1 cellular context compared by ENCODE assay signal in genomic region chr7:148698397-148699023, GRCh38.
TF ChIP-seq lines count a peak whose summit lies in the region.

CUL1 (plus strand) TSS chr7:148698903; CDS start chr7:148730123, 31,220 bp downstream.

TF ChIP-seq in K562, 482 proteins besides CTCF, POLR2A, EP300 and RAD21 (continued from another document and continues in another):
- TF ChIP-seq ARID4B (CRISPR knock-in tag; IDR thresholded peaks at IDR 0.05) (peak; percentile 43; the same call in 1 of the 2 replicates), NCOA1 (IDR thresholded peaks at IDR 0.05; ENCODE audit: low read depth) (no peak), HDAC8 (tag; IDR thresholded peaks at IDR 0.05) (0 out of 2 replicates have a peak, but pooled peaks have one; percentile 30), JUN (IDR thresholded peaks at IDR 0.05; ENCODE audit: borderline replicate concordance, low read depth, low read length) (no peak), JUN (CRISPR knock-in tag; IDR thresholded peaks at IDR 0.05; ENCODE audit: borderline replicate concordance) (peak; percentile 94; the same call in 1 of the 2 replicates), ZNF507 (tag; conservative IDR thresholded peaks at IDR 0.05) (no peak), ATF1 (CRISPR knock-in tag; IDR thresholded peaks at IDR 0.05) (no peak; the same call in 1 of the 2 replicates), ATF1 (tag; IDR thresholded peaks at IDR 0.05) (peak; percentile 55), KLF16 (IDR thresholded peaks at IDR 0.05) (0 out of 2 replicates have a peak, but pooled peaks have one; percentile 8), NEUROD1 (IDR thresholded peaks at IDR 0.05; ENCODE audit: borderline replicate concordance, low read depth, low read length, partially characterized antibody) (peak; percentile 38), GTF2E2 (tag; IDR thresholded peaks at IDR 0.05) (peak; percentile 95; the same call in 1 of the 2 replicates), BRF1 (IDR thresholded peaks at IDR 0.05; ENCODE audit: borderline replicate concordance, extremely low read depth, insufficient read length) (no peak), ETV5 (CRISPR knock-in tag; IDR thresholded peaks at IDR 0.05; ENCODE audit: low read depth) (no peak; the same call in 1 of the 2 replicates), STAG1 (CRISPR knock-in tag; IDR thresholded peaks at IDR 0.05; ENCODE audit: borderline replicate concordance) (peak; percentile 18), RBM34 (IDR thresholded peaks at IDR 0.05; ENCODE audit: borderline replicate concordance, insufficient read depth, low read length) (peak; percentile 91; the same call in 1 of the 2 replicates), CEBPG (CRISPR knock-in tag; IDR thresholded peaks at IDR 0.05) (peak; percentile 33; the same call in 1 of the 2 replicates), CEBPG (tag; conservative IDR thresholded peaks at IDR 0.05 in 1 of 2, IDR thresholded peaks at IDR 0.05 in 1 of 2) (no peak), CBX3 (IDR thresholded peaks at IDR 0.05; ENCODE audit: borderline replicate concordance in 1 of 2, low read length in 2 of 2) (0 out of 3 replicates have a peak, but pooled peaks of 1 of the 2 experiments have one; percentile 41), SRSF1 (IDR thresholded peaks at IDR 0.05; ENCODE audit: low read depth, low read length) (0 out of 2 replicates have a peak, but pooled peaks have one; percentile 39), YY1 (IDR thresholded peaks at IDR 0.05; ENCODE audit: borderline replicate concordance in 1 of 3, control insufficient read depth in 1 of 3, extremely low read depth in 1 of 3, insufficient read depth in 3 of 3, insufficient read length in 1 of 3, insufficient replicate concordance in 2 of 3, low read depth in 1 of 3, low read length in 2 of 3) (peak; percentile 30 to 91 (median 79)), TOE1 (IDR thresholded peaks at IDR 0.05; ENCODE audit: borderline replicate concordance) (peak; percentile 71; the same call in 1 of the 2 replicates), TOE1 (CRISPR knock-in tag; IDR thresholded peaks at IDR 0.05; ENCODE audit: borderline replicate concordance, low read depth) (peak; percentile 47; the same call in 1 of the 2 replicates), RBM25 (IDR thresholded peaks at IDR 0.05; ENCODE audit: low read depth, low read length, severe bottlenecking) (peak; percentile 65), RUNX1 (IDR thresholded peaks at IDR 0.05; ENCODE audit: low read depth) (no peak), ZNF551 (CRISPR knock-in tag; IDR thresholded peaks at IDR 0.05) (no peak), PHF8 (IDR thresholded peaks at IDR 0.05; ENCODE audit: borderline replicate concordance, low read length) (peak; percentile 63; the same call in 1 of the 2 replicates), PRDM10 (IDR thresholded peaks at IDR 0.05; ENCODE audit: partially characterized antibody) (peak; percentile 54), L3MBTL2 (IDR thresholded peaks at IDR 0.05) (peak; percentile 90), CREM (IDR thresholded peaks at IDR 0.05; ENCODE audit: low read depth) (peak; percentile 51), ZBTB9 (CRISPR knock-in tag; IDR thresholded peaks at IDR 0.05) (no peak; the same call in 1 of the 2 replicates), SUPT5H (IDR thresholded peaks at IDR 0.05) (peak; percentile 72), TEAD4 (IDR thresholded peaks at IDR 0.05; ENCODE audit: low read length) (no peak; the same call in 1 of the 2 replicates), TEAD4 (CRISPR knock-in tag; IDR thresholded peaks at IDR 0.05; ENCODE audit: borderline replicate concordance) (peak; percentile 77; the same call in 1 of the 2 replicates), ZNF655 (CRISPR knock-in tag; IDR thresholded peaks at IDR 0.05) (no peak)
- TF ChIP-seq, protein P1, sequence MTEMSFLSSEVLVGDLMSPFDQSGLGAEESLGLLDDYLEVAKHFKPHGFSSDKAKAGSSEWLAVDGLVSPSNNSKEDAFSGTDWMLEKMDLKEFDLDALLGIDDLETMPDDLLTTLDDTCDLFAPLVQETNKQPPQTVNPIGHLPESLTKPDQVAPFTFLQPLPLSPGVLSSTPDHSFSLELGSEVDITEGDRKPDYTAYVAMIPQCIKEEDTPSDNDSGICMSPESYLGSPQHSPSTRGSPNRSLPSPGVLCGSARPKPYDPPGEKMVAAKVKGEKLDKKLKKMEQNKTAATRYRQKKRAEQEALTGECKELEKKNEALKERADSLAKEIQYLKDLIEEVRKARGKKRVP (CRISPR knock-in tag; IDR thresholded peaks at IDR 0.05): no peak
- TF ChIP-seq, protein P2, sequence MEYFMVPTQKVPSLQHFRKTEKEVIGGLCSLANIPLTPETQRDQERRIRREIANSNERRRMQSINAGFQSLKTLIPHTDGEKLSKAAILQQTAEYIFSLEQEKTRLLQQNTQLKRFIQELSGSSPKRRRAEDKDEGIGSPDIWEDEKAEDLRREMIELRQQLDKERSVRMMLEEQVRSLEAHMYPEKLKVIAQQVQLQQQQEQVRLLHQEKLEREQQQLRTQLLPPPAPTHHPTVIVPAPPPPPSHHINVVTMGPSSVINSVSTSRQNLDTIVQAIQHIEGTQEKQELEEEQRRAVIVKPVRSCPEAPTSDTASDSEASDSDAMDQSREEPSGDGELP (CRISPR knock-in tag; IDR thresholded peaks at IDR 0.05; ENCODE audit: borderline replicate concordance): peak; percentile 45
- TF ChIP-seq, protein P3, sequence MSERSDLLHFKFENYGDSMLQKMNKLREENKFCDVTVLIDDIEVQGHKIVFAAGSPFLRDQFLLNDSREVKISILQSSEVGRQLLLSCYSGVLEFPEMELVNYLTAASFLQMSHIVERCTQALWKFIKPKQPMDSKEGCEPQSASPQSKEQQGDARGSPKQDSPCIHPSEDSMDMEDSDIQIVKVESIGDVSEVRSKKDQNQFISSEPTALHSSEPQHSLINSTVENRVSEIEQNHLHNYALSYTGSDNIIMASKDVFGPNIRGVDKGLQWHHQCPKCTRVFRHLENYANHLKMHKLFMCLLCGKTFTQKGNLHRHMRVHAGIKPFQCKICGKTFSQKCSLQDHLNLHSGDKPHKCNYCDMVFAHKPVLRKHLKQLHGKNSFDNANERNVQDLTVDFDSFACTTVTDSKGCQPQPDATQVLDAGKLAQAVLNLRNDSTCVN (CRISPR knock-in tag; IDR thresholded peaks at IDR 0.05): no peak
- TF ChIP-seq, protein P4, sequence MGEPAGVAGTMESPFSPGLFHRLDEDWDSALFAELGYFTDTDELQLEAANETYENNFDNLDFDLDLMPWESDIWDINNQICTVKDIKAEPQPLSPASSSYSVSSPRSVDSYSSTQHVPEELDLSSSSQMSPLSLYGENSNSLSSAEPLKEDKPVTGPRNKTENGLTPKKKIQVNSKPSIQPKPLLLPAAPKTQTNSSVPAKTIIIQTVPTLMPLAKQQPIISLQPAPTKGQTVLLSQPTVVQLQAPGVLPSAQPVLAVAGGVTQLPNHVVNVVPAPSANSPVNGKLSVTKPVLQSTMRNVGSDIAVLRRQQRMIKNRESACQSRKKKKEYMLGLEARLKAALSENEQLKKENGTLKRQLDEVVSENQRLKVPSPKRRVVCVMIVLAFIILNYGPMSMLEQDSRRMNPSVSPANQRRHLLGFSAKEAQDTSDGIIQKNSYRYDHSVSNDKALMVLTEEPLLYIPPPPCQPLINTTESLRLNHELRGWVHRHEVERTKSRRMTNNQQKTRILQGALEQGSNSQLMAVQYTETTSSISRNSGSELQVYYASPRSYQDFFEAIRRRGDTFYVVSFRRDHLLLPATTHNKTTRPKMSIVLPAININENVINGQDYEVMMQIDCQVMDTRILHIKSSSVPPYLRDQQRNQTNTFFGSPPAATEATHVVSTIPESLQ (CRISPR knock-in tag; IDR thresholded peaks at IDR 0.05): peak; percentile 3; the same call in 1 of the 2 replicates
- TF ChIP-seq, protein P5, sequence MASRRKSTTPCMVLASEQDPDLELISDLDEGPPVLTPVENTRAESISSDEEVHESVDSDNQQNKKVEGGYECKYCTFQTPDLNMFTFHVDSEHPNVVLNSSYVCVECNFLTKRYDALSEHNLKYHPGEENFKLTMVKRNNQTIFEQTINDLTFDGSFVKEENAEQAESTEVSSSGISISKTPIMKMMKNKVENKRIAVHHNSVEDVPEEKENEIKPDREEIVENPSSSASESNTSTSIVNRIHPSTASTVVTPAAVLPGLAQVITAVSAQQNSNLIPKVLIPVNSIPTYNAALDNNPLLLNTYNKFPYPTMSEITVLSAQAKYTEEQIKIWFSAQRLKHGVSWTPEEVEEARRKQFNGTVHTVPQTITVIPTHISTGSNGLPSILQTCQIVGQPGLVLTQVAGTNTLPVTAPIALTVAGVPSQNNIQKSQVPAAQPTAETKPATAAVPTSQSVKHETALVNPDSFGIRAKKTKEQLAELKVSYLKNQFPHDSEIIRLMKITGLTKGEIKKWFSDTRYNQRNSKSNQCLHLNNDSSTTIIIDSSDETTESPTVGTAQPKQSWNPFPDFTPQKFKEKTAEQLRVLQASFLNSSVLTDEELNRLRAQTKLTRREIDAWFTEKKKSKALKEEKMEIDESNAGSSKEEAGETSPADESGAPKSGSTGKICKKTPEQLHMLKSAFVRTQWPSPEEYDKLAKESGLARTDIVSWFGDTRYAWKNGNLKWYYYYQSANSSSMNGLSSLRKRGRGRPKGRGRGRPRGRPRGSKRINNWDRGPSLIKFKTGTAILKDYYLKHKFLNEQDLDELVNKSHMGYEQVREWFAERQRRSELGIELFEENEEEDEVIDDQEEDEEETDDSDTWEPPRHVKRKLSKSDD (conservative IDR thresholded peaks at IDR 0.05; ENCODE audit: low read length): no peak
- TF ChIP-seq, protein P6, sequence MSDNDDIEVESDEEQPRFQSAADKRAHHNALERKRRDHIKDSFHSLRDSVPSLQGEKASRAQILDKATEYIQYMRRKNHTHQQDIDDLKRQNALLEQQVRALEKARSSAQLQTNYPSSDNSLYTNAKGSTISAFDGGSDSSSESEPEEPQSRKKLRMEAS (CRISPR knock-in tag; IDR thresholded peaks at IDR 0.05): peak; percentile 71
